In genomic region chr17:40496634-40497420, GRCh38 we compare ENCODE assay signal across 2 cellular contexts.
TF ChIP-seq lines count a peak whose summit lies in the region.

No MANE protein-coding gene starts in this region.

TF ChIP-seq in HEK293, 187 proteins besides CTCF, POLR2A, EP300 and RAD21:
- TF ChIP-seq ZNF664 (tag by site-specific recombination; IDR thresholded peaks at IDR 0.05) (peak; percentile 97), ZSCAN18 (tag by site-specific recombination; IDR thresholded peaks at IDR 0.05) (no peak)
TF ChIP-seq in HEK293: peak in this region for 1.

TF ChIP-seq in GM23338, 12 proteins besides CTCF, POLR2A, EP300 and RAD21:
- TF ChIP-seq ETS1 (IDR thresholded peaks at IDR 0.05): no peak
- no peak for TF ChIP-seq EZH2 (IDR thresholded peaks at IDR 0.05; ENCODE audit: low read depth, unreplicated experiment)
- TF ChIP-seq JUNB (IDR thresholded peaks at IDR 0.05; ENCODE audit: unreplicated experiment): no peak
- no peak for TF ChIP-seq ZNF462 (CRISPR knock-in tag; IDR thresholded peaks at IDR 0.05)
- no peak for TF ChIP-seq POLR2AphosphoS5 (IDR thresholded peaks at IDR 0.05; ENCODE audit: low read depth)
- TF ChIP-seq NANOG (IDR thresholded peaks at IDR 0.05; ENCODE audit: borderline replicate concordance): no peak
- TF ChIP-seq REST (IDR thresholded peaks at IDR 0.05; ENCODE audit: unreplicated experiment): no peak
- TF ChIP-seq CREB1 (CRISPR knock-in tag; IDR thresholded peaks at IDR 0.05; ENCODE audit: low read depth): no peak
- TF ChIP-seq ZNF114 (CRISPR knock-in tag; IDR thresholded peaks at IDR 0.05): no peak
- TF ChIP-seq ZNF331 (CRISPR knock-in tag; IDR thresholded peaks at IDR 0.05; ENCODE audit: low read depth): no peak
- TF ChIP-seq STAT1 (IDR thresholded peaks at IDR 0.05; ENCODE audit: unreplicated experiment): no peak
- TF ChIP-seq EZH2phosphoT487 (IDR thresholded peaks at IDR 0.05; ENCODE audit: unreplicated experiment): no peak
TF ChIP-seq in GM23338: peak in this region for 0.
